29 cellular contexts compared by ENCODE assay signal in genomic region chr1:96357132-96357531, GRCh38.
"Had no signal": no experiment of that assay in that cellular context is flagged by ENCODE, and none has a peak within 500 bp of the region (broad histone marks: within the 10 kb centered on the region; RNA-seq: fewer than 3 reads in every experiment).

No MANE protein-coding gene starts in this region.

- H3K9me3 ChIP-seq: ascending aorta, body of pancreas, SJCRH30 had no signal

- H3K4me3 ChIP-seq: ascending aorta, body of pancreas, SJCRH30 had no signal

- H3K27ac Mint-ChIP-seq: activated CD8-positive, alpha-beta memory T cell treated with anti-CD3 and anti-CD28 coated beads, Interleukin-2, amount 10 ng/mL, durations not matched to agents 7 days and 5 days; activated naive CD4-positive, alpha-beta T cell treated with anti-CD3 and anti-CD28 coated beads, Interleukin-2, amount 50 U/mL, for 72 hours; activated naive CD8-positive, alpha-beta T cell treated with anti-CD3 and anti-CD28 coated beads, Interleukin-2, amount 50 U/mL, for 24 hours; activated T-cell treated with anti-CD3 and anti-CD28 coated beads, Interleukin-2, amount 50 U/mL, for 24 hours; activated T-helper 1 cell treated with anti-CD3 and anti-CD28 coated beads, Interleukin-12 subunit alpha, Interleukin-12 subunit beta, Interleukin-2, Interleukin-4 antibody, amounts not matched to agents 30 ng/mL and 10 ng/mL and 1 ng/mL, durations not matched to agents 14 hours and 24 hours and 36 hours; T-helper 1 cell treated with Interleukin-12 subunit alpha and Interleukin-12 subunit beta and Interleukin-4 antibody, amounts not matched to agents 30 μg/mL and 1 μg/mL, for 36 hours had no signal

- H3K4me1 Mint-ChIP-seq: central memory CD8-positive, alpha-beta T cell had no signal

- H3K4me1 ChIP-seq: ascending aorta, body of pancreas had no signal

- H3K27me3 Mint-ChIP-seq: activated CD8-positive, alpha-beta memory T cell treated with anti-CD3 and anti-CD28 coated beads, Interleukin-2, amount 10 ng/mL, durations not matched to agents 7 days and 5 days; central memory CD8-positive, alpha-beta T cell had no signal

- H3K36me3 Mint-ChIP-seq: activated CD8-positive, alpha-beta memory T cell treated with anti-CD3 and anti-CD28 coated beads, Interleukin-2, amount 10 ng/mL, durations not matched to agents 7 days and 5 days; activated naive CD4-positive, alpha-beta T cell treated with anti-CD3 and anti-CD28 coated beads, Interleukin-2, amount 50 U/mL, for 72 hours had no signal

- H3K27ac ChIP-seq: ascending aorta, body of pancreas, SJCRH30 had no signal

- H3K4me3 Mint-ChIP-seq: activated CD8-positive, alpha-beta memory T cell treated with anti-CD3 and anti-CD28 coated beads, Interleukin-2, amount 10 ng/mL, durations not matched to agents 7 days and 5 days; activated naive CD8-positive, alpha-beta T cell treated with anti-CD3 and anti-CD28 coated beads, Interleukin-2, amount 50 U/mL, for 24 hours; activated T-cell treated with anti-CD3 and anti-CD28 coated beads, Interleukin-2, amount 50 U/mL, for 24 hours; activated T-helper 1 cell treated with anti-CD3 and anti-CD28 coated beads, Interleukin-12 subunit alpha, Interleukin-12 subunit beta, Interleukin-2, Interleukin-4 antibody, amounts not matched to agents 30 ng/mL and 10 ng/mL and 1 ng/mL, durations not matched to agents 14 hours and 24 hours and 36 hours; central memory CD8-positive, alpha-beta T cell; T-helper 1 cell treated with Interleukin-12 subunit alpha and Interleukin-12 subunit beta and Interleukin-4 antibody, amounts not matched to agents 30 μg/mL and 1 μg/mL, for 36 hours had no signal

- H3K36me3 ChIP-seq: ascending aorta, SJCRH30 had no signal

- DNase-seq: activated CD4-positive, alpha-beta T cell treated with anti-CD3 and anti-CD28 coated beads for 48 hours; activated CD4-positive, alpha-beta T cell treated with anti-CD3 and anti-CD28 coated beads, Interleukin-2, amount 50 U/mL, for 4 hours; activated CD8-positive, alpha-beta memory T cell treated with anti-CD3 and anti-CD28 coated beads, Interleukin-2, amount 10 ng/mL, durations not matched to agents 7 days and 5 days; activated effector memory CD4-positive, alpha-beta T cell treated with anti-CD3 and anti-CD28 coated beads, Interleukin-2, amount 50 U/mL, for 16 hours; activated naive CD4-positive, alpha-beta T cell treated with Interleukin-2 at 50 U/mL for 16 hours; activated naive CD8-positive, alpha-beta T cell treated with anti-CD3 and anti-CD28 coated beads, Interleukin-2, amount 50 U/mL, for 24 hours; activated T-cell treated with anti-CD3 and anti-CD28 coated beads, Interleukin-2, amount 50 U/mL, for 24 hours; amniotic stem cell; body of pancreas; Kasumi-1; MV-4-11; NCI-H1092 treated with DMSO at 0.1 percent for 48 hours; NCI-H1417 treated with DMSO at 0.1 percent for 48 hours; NCI-H1694; NCI-H2029; NCI-H2107; NCI-H2171 treated with DMSO at 0.1 percent for 48 hours; NCI-H345; NCI-H510A; NCI-H526 treated with DMSO at 0.1 percent for 48 hours; NCI-H82; Right ventricle myocardium superior; SJCRH30 had no signal

- ATAC-seq: activated CD4-positive, CD25-positive, alpha-beta regulatory T cell treated with anti-CD3 and anti-CD28 coated beads, Interleukin-2, amount 50 U/mL, for 24 hours; activated CD8-positive, alpha-beta memory T cell treated with anti-CD3 and anti-CD28 coated beads, Interleukin-2, amount 10 ng/mL, durations not matched to agents 7 days and 5 days; activated naive CD8-positive, alpha-beta T cell treated with anti-CD3 and anti-CD28 coated beads, Interleukin-2, amount 50 U/mL, for 24 hours; body of pancreas had no signal

- H3K27me3 ChIP-seq: ascending aorta, body of pancreas, SJCRH30 had no signal

- H3K9me3 Mint-ChIP-seq: T-helper 1 cell treated with Interleukin-12 subunit alpha and Interleukin-12 subunit beta and Interleukin-4 antibody, amounts not matched to agents 30 μg/mL and 1 μg/mL, for 36 hours had no signal
